17 cellular contexts compared by ENCODE assay signal in the genomic region with DNA sequence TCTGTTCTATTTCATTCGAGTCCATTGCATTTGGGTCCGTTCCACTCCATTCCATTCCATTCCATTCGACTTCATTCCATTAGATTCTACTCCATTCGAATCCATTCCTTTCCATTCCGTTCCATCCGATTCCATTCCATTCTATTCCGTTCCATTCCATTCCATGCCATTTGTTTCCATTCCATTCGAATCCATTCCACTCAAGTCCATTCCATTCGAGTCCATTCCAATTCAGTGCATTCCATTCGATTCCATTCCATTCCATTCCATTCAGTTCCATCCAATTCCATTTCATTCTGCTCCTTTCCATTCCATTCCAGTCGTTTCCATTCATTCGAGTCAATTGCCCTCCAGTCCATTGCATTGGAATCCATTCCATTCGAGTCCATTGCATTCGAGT.
"Had no signal": no experiment of that assay in that cellular context is flagged by ENCODE, and none has a peak within 500 bp of the region (broad histone marks: within the 10 kb centered on the region; RNA-seq: fewer than 3 reads in every experiment).

No MANE protein-coding gene starts in this region.

- H3K27ac ChIP-seq: sigmoid colon, uterus had no signal

- FAIRE-seq: kidney had no signal

- H3K36me3 Mint-ChIP-seq: activated naive CD4-positive, alpha-beta T cell treated with anti-CD3 and anti-CD28 coated beads, Interleukin-2, amount 50 U/mL, for 72 hours; WTC11 had no signal

- H3K27ac Mint-ChIP-seq: activated CD4-positive, alpha-beta T cell treated with anti-CD3 and anti-CD28 coated beads for 36 hours; activated naive CD4-positive, alpha-beta T cell treated with anti-CD3 and anti-CD28 coated beads, Interleukin-2, amount 50 U/mL, for 72 hours; activated T-helper 1 cell treated with anti-CD3 and anti-CD28 coated beads, Interleukin-12 subunit alpha, Interleukin-12 subunit beta, Interleukin-2, Interleukin-4 antibody, amounts not matched to agents 30 ng/mL and 10 ng/mL and 1 ng/mL, durations not matched to agents 14 hours and 24 hours and 36 hours; effector memory CD8-positive, alpha-beta T cell; progenitor cell of endocrine pancreas; stimulated activated memory B cell treated with anti-CD40 and anti-IgM and Interleukin-4, amounts not matched to agents 10 μg/mL and 1 μg/mL and 100 μg/mL, for 72 hours; T-helper 2 cell treated with Interferon-gamma antibody and Interleukin-4, amounts not matched to agents 5 μg/mL and 100 μg/mL, for 36 hours; WTC11 had no signal

- H3K36me3 ChIP-seq: sigmoid colon, uterus had no signal

- H3K27me3 ChIP-seq: sigmoid colon, uterus had no signal

- H3K4me1 ChIP-seq: sigmoid colon, uterus had no signal

- H3K27me3 Mint-ChIP-seq: activated CD4-positive, alpha-beta T cell treated with anti-CD3 and anti-CD28 coated beads for 36 hours; effector memory CD8-positive, alpha-beta T cell; progenitor cell of endocrine pancreas; stimulated activated memory B cell treated with anti-CD40 and anti-IgM and Interleukin-4, amounts not matched to agents 10 μg/mL and 1 μg/mL and 100 μg/mL, for 72 hours had no signal

- H3K9me3 Mint-ChIP-seq: activated naive CD4-positive, alpha-beta T cell treated with anti-CD3 and anti-CD28 coated beads, Interleukin-2, amount 50 U/mL, for 72 hours; activated T-helper 1 cell treated with anti-CD3 and anti-CD28 coated beads, Interleukin-12 subunit alpha, Interleukin-12 subunit beta, Interleukin-2, Interleukin-4 antibody, amounts not matched to agents 30 ng/mL and 10 ng/mL and 1 ng/mL, durations not matched to agents 14 hours and 24 hours and 36 hours; effector memory CD8-positive, alpha-beta T cell; stimulated activated memory B cell treated with anti-CD40 and anti-IgM and Interleukin-4, amounts not matched to agents 10 μg/mL and 1 μg/mL and 100 μg/mL, for 72 hours; T-helper 2 cell treated with Interferon-gamma antibody and Interleukin-4, amounts not matched to agents 5 μg/mL and 100 μg/mL, for 36 hours; WTC11 had no signal

- H3K4me3 Mint-ChIP-seq: activated CD4-positive, alpha-beta T cell treated with anti-CD3 and anti-CD28 coated beads for 36 hours; activated T-helper 1 cell treated with anti-CD3 and anti-CD28 coated beads, Interleukin-12 subunit alpha, Interleukin-12 subunit beta, Interleukin-2, Interleukin-4 antibody, amounts not matched to agents 30 ng/mL and 10 ng/mL and 1 ng/mL, durations not matched to agents 14 hours and 24 hours and 36 hours; effector memory CD8-positive, alpha-beta T cell; stimulated activated memory B cell treated with anti-CD40 and anti-IgM and Interleukin-4, amounts not matched to agents 10 μg/mL and 1 μg/mL and 100 μg/mL, for 72 hours; T-helper 2 cell treated with Interferon-gamma antibody and Interleukin-4, amounts not matched to agents 5 μg/mL and 100 μg/mL, for 36 hours; WTC11 had no signal

- DNase-seq: activated CD4-positive, alpha-beta T cell treated with anti-CD3 and anti-CD28 coated beads for 36 hours; activated CD4-positive, alpha-beta T cell treated with anti-CD3 and anti-CD28 coated beads, Interleukin-2, amount 50 U/mL, for 48 hours; activated gamma-delta T cell treated with Interleukin-2 at 50 U/mL for 16 hours; effector memory CD8-positive, alpha-beta T cell; hippocampal formation; kidney; occipital lobe; sigmoid colon; stimulated activated CD4-positive, alpha-beta T cell treated with anti-CD3 and anti-CD28 coated beads, Interleukin-4, amount 100 ng/mL, for 24 hours; uterus had no signal

- ATAC-seq: activated CD4-positive, alpha-beta T cell treated with anti-CD3 and anti-CD28 coated beads for 36 hours; activated naive CD4-positive, alpha-beta T cell treated with anti-CD3 and anti-CD28 coated beads, Interleukin-2, amount 50 U/mL, for 72 hours; effector memory CD8-positive, alpha-beta T cell; left lobe of liver; stimulated activated memory B cell treated with anti-CD40 and anti-IgM and Interleukin-4, amounts not matched to agents 10 μg/mL and 1 μg/mL and 100 μg/mL, for 72 hours; WTC11 had no signal

- H3K4me1 Mint-ChIP-seq: activated CD4-positive, alpha-beta T cell treated with anti-CD3 and anti-CD28 coated beads for 36 hours; stimulated activated memory B cell treated with anti-CD40 and anti-IgM and Interleukin-4, amounts not matched to agents 10 μg/mL and 1 μg/mL and 100 μg/mL, for 72 hours; WTC11 had no signal

- H3K4me3 ChIP-seq: sigmoid colon, uterus had no signal
